In genomic region chr2:172308253-172308935, GRCh38 we compare ENCODE assay signal across 1 cellular context.
TF ChIP-seq lines count a peak whose summit lies in the region.

No MANE protein-coding gene starts in this region.

TF ChIP-seq in H1, 55 proteins besides CTCF, POLR2A, EP300 and RAD21 (continued from another document):
- TF ChIP-seq ATF2 (IDR thresholded peaks at IDR 0.05; ENCODE audit: low read length) (no peak), BRCA1 (IDR thresholded peaks at IDR 0.05; ENCODE audit: low read depth, low read length) (no peak), RBBP5 (IDR thresholded peaks at IDR 0.05; ENCODE audit: borderline replicate concordance, low read depth, low read length) (no peak), SIX5 (IDR thresholded peaks at IDR 0.05; ENCODE audit: low read depth, low read length) (no peak), SUZ12 (IDR thresholded peaks at IDR 0.05; ENCODE audit: low read length) (no peak), PHF8 (conservative IDR thresholded peaks at IDR 0.05; ENCODE audit: low read depth, low read length) (no peak), FOSL1 (IDR thresholded peaks at IDR 0.05; ENCODE audit: insufficient read depth, low read depth, low read length) (no peak), RNF2 (IDR thresholded peaks at IDR 0.05; ENCODE audit: borderline replicate concordance, low read depth, low read length, missing control alignments, poor library complexity, severe bottlenecking) (no peak), NRF1 (IDR thresholded peaks at IDR 0.05; ENCODE audit: low read depth, low read length) (no peak), CBX5 (IDR thresholded peaks at IDR 0.05; ENCODE audit: low read depth, low read length) (no peak)
